In the genomic region with DNA sequence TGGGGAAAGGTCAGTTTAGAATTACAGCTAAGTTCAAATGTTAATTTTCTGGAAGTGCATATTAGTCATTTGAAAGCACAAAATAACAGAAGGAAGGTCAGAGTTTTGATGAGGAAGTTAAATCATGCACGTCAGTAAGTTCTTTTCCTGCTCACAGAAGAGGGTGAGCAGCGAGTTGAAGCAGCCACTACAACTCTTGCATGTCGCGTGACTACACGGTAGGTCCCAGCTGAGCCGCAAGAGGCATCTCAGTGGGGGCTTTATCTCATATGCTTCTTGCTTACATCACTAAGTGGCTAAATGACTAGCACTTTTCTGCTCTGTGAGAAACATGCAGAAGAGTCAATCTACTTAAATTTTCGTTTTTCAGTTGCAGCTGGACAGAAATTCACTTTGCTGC, we compare ENCODE assay signal across 9 cellular contexts. TPM values are rescaled to one million over a fixed set of nuclear protein-coding genes. Genes with fewer than 3 reads are reported as not detected.
DNase-seq lines count a peak whose midpoint lies in the region; ATAC-seq lines count a peak whose summit lies in the region.
"Had no signal": no experiment of that assay in that cellular context is flagged by ENCODE, and none has a peak within 500 bp of the region (broad histone marks: within the 10 kb centered on the region; RNA-seq: fewer than 3 reads in every experiment).

No MANE protein-coding gene starts in this region.

- DNase-seq in KG1 (lab: John Stamatoyannopoulos, UW) (peak; percentile 51), H4 (ENCODE audit: low spot score) (no peak), NCI-H146 (lab: John Stamatoyannopoulos, UW) (no peak)
- no peak for DNase-seq in activated naive CD8-positive, alpha-beta T cell treated with anti-CD3 and anti-CD28 coated beads, Interleukin-2, amount 10 ng/mL, durations not matched to agents 7 days and 5 days
- DNase-seq in stimulated activated CD4-positive, alpha-beta T cell treated with anti-CD3 and anti-CD28 coated beads, Interleukin-2, amount 100 ng/mL, for 24 hours, result peak; percentile 33 to 40
- DNase-seq in activated effector memory CD4-positive, alpha-beta T cell treated with anti-CD3 and anti-CD28 coated beads, Interleukin-2, amount 50 U/mL, for 16 hours, result no peak

- H3K4me1 Mint-ChIP-seq in activated naive CD8-positive, alpha-beta T cell treated with anti-CD3 and anti-CD28 coated beads, Interleukin-2, amount 10 ng/mL, durations not matched to agents 7 days and 5 days, result peaks cover 13% of the 10 kb centered on the region

- peaks cover 2% of the 10 kb centered on the region for H3K9me3 Mint-ChIP-seq in activated naive CD8-positive, alpha-beta T cell treated with anti-CD3 and anti-CD28 coated beads, Interleukin-2, amount 10 ng/mL, durations not matched to agents 7 days and 5 days

- H3K27ac Mint-ChIP-seq in activated naive CD8-positive, alpha-beta T cell treated with anti-CD3 and anti-CD28 coated beads, Interleukin-2, amount 10 ng/mL, durations not matched to agents 7 days and 5 days, result peak overlapping the region; percentile 73

- H3K27me3 Mint-ChIP-seq in activated naive CD8-positive, alpha-beta T cell treated with anti-CD3 and anti-CD28 coated beads, Interleukin-2, amount 10 ng/mL, durations not matched to agents 7 days and 5 days, result peaks cover 7% of the 10 kb centered on the region

- ATAC-seq in GM18498 (IDR thresholded peaks at IDR 0.05; ENCODE audit: unreplicated experiment) (peak; percentile 83), GM21528 (IDR thresholded peaks at IDR 0.05; ENCODE audit: low FRiP score, unreplicated experiment) (peak; percentile 77)
- peak; percentile 93 for ATAC-seq in activated naive CD8-positive, alpha-beta T cell treated with anti-CD3 and anti-CD28 coated beads, Interleukin-2, amount 10 ng/mL, durations not matched to agents 7 days and 5 days (ENCODE audit: low read depth)

- POLR2A ChIA-PET in activated naive CD8-positive, alpha-beta T cell treated with anti-CD3 and anti-CD28 coated beads, Interleukin-2, amount 10 ng/mL, durations not matched to agents 7 days and 5 days (lab: Charles Lee), result interaction anchor here (0.6 kb wide), 2 partner anchors 173 to 235 kb away, joined by 3 to 4 read pairs; no protein-coding TSS in a partner anchor

- H3K36me3 Mint-ChIP-seq in activated naive CD8-positive, alpha-beta T cell treated with anti-CD3 and anti-CD28 coated beads, Interleukin-2, amount 10 ng/mL, durations not matched to agents 7 days and 5 days, result no peaks in the 10 kb centered on the region

- peak overlapping the region; percentile 53 for H3K4me3 Mint-ChIP-seq in activated naive CD8-positive, alpha-beta T cell treated with anti-CD3 and anti-CD28 coated beads, Interleukin-2, amount 10 ng/mL, durations not matched to agents 7 days and 5 days

RNA-seq across cellular contexts. Expression of a gene that starts 21.3 kb away (rescaled TPM):
- total RNA-seq in activated naive CD8-positive, alpha-beta T cell treated with anti-CD3 and anti-CD28 coated beads, Interleukin-2, amount 10 ng/mL, durations not matched to agents 7 days and 5 days, result 10 to 100 TPM; 77.1 to 77.4 TPM
- total RNA-seq in H4 (2014; rRNA removed; shearing (Covaris generic)), result 15.2 and 25.7 TPM in 2 replicates

RNA-seq across cellular contexts. Expression of a gene that starts 33.9 kb away (rescaled TPM):
- total RNA-seq in activated naive CD8-positive, alpha-beta T cell treated with anti-CD3 and anti-CD28 coated beads, Interleukin-2, amount 10 ng/mL, durations not matched to agents 7 days and 5 days, result not detected
- total RNA-seq in H4 (2014; rRNA removed; shearing (Covaris generic)), result not detected in 2 replicates
- total RNA-seq: LHCN-M2 had no signal

Comparison
In these comparisons a context has a peak if more than half of its experiments do, and no peak if none do; other contexts are left out.
1. DNase-seq: peak in KG1 (single experiment) and stimulated activated CD4-positive, alpha-beta T cell treated with anti-CD3 and anti-CD28 coated beads, Interleukin-2, amount 100 ng/mL, for 24 hours (2 of 2); none in activated naive CD8-positive, alpha-beta T cell treated with anti-CD3 and anti-CD28 coated beads, Interleukin-2, amount 10 ng/mL, durations not matched to agents 7 days and 5 days (single experiment), H4 (single experiment), activated effector memory CD4-positive, alpha-beta T cell treated with anti-CD3 and anti-CD28 coated beads, Interleukin-2, amount 50 U/mL, for 16 hours (single experiment) and NCI-H146 (single experiment).
2. Peak in every context shown above with its lines, with median percentiles within 50 percentile points of each other: ATAC-seq.